In genomic region chr6:50056242-50056641, GRCh38 we compare ENCODE assay signal across 20 cellular contexts.
"Had no signal": no experiment of that assay in that cellular context is flagged by ENCODE, and none has a peak within 500 bp of the region (broad histone marks: within the 10 kb centered on the region; RNA-seq: fewer than 3 reads in every experiment).

No MANE protein-coding gene starts in this region.

- DNase-seq: activated CD4-positive, alpha-beta memory T cell treated with anti-CD3 and anti-CD28 coated beads, Interleukin-2, amount 10 ng/mL, durations not matched to agents 7 days and 5 days; activated CD4-positive, alpha-beta T cell treated with anti-CD3 and anti-CD28 coated beads for 1 hour; activated CD4-positive, alpha-beta T cell treated with anti-CD3 and anti-CD28 coated beads, Interleukin-2, amount 10 ng/mL, durations not matched to agents 7 days and 5 days; activated naive CD4-positive, alpha-beta T cell treated with Interleukin-2 at 50 U/mL for 16 hours; activated T-cell treated with anti-CD3 and anti-CD28 coated beads, Interleukin-2, amount 50 U/mL, for 4 hours; anterior cingulate cortex; cerebellar nuclear complex; colonic mucosa; effector CD8-positive, alpha-beta T cell; esophagus squamous epithelium; foreskin melanocyte; heart right ventricle; naive thymus-derived CD4-positive, alpha-beta T cell; ovary; right lobe of liver; stimulated activated CD4-positive, alpha-beta T cell treated with anti-CD3 and anti-CD28 coated beads, Interleukin-2, amount 100 ng/mL, for 48 hours; stimulated activated naive CD4-positive, alpha-beta T cell treated with Interleukin-2 at 50 U/mL for 16 hours had no signal

- H3K4me3 ChIP-seq: colonic mucosa, esophagus squamous epithelium, heart right ventricle, ovary, right lobe of liver, tibial nerve had no signal

- ATAC-seq: activated T-cell treated with anti-CD3 and anti-CD28 coated beads, Interleukin-2, amount 50 U/mL, for 4 hours; heart right ventricle; naive thymus-derived CD4-positive, alpha-beta T cell; right lobe of liver had no signal

- H3K27me3 ChIP-seq: colonic mucosa, esophagus squamous epithelium, heart right ventricle, ovary, right lobe of liver, tibial nerve had no signal

- H3K4me1 ChIP-seq: colonic mucosa, esophagus squamous epithelium, heart right ventricle, right lobe of liver, tibial nerve had no signal

- H3K36me3 ChIP-seq: colonic mucosa, esophagus squamous epithelium, heart right ventricle, ovary, right lobe of liver, tibial nerve had no signal

- H3K9me3 ChIP-seq: colonic mucosa, esophagus squamous epithelium, heart right ventricle, ovary, right lobe of liver, tibial nerve had no signal

- H3K27ac ChIP-seq: colonic mucosa, epithelial cell of prostate, esophagus squamous epithelium, heart right ventricle, ovary, right lobe of liver, tibial nerve, VCaP had no signal
